In the genomic region with DNA sequence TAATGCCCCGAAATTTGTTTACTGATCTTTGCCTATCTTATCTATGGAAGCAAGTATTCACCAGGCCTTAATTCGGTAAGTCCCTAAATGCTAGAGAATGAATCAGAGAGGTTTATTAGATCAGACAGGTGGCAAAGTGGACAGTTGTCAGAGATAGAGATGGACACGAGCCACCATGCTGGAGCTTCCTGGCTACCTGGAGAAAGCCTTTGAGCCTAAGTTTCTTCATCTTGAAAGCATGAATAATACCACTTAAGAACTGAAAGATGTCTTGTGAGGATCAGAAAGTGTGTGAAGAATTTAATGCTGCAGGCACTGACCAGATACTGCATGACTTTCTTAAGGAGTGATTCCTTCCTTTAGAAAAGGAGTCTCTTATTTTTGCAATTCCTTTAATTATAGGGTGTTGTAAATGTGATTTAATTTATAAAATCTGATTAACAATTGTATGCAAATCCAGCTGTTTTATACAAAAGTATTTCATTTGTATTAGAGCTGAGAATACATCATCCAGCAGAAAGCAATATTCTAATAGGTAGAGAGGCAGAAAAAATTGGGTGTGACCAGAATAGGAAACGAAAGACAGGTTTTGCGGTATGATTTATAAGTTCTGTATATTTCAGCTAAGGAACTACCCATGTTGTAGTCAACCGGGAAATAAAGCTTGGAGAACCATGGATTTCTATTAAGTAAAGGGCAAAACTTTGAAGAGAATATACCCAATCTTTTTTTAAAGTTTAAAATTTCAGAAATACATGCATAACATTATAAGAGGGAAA, we compare ENCODE assay signal across 10 cellular contexts.
"Had no signal": no experiment of that assay in that cellular context is flagged by ENCODE, and none has a peak within 500 bp of the region (broad histone marks: within the 10 kb centered on the region; RNA-seq: fewer than 3 reads in every experiment).

No MANE protein-coding gene starts in this region.

- H3K27ac ChIP-seq: hepatocyte, parathyroid adenoma, transverse colon had no signal

- H3K4me1 Mint-ChIP-seq: brain had no signal

- DNase-seq: activated naive CD4-positive, alpha-beta T cell treated with Interleukin-2 at 50 U/mL for 16 hours; amygdala; retina; transverse colon had no signal

- H3K27ac Mint-ChIP-seq: activated T-helper 1 cell treated with anti-CD3 and anti-CD28 coated beads, Interleukin-12 subunit alpha, Interleukin-12 subunit beta, Interleukin-2, Interleukin-4 antibody, amounts not matched to agents 30 ng/mL and 10 ng/mL and 1 ng/mL, durations not matched to agents 14 hours and 24 hours and 36 hours; dendritic cell treated with granulocyte-macrophage colony-stimulating factor and Interleukin-4, amounts not matched to agents 40 ng/mL and 50 ng/mL, for 4 days had no signal

- H3K4me1 ChIP-seq: parathyroid adenoma, transverse colon had no signal

- H3K4me3 Mint-ChIP-seq: activated T-helper 1 cell treated with anti-CD3 and anti-CD28 coated beads, Interleukin-12 subunit alpha, Interleukin-12 subunit beta, Interleukin-2, Interleukin-4 antibody, amounts not matched to agents 30 ng/mL and 10 ng/mL and 1 ng/mL, durations not matched to agents 14 hours and 24 hours and 36 hours; brain; central memory CD8-positive, alpha-beta T cell; dendritic cell treated with granulocyte-macrophage colony-stimulating factor and Interleukin-4, amounts not matched to agents 40 ng/mL and 50 ng/mL, for 4 days had no signal

- H3K27me3 ChIP-seq: hepatocyte, transverse colon had no signal

- H3K9me3 ChIP-seq: transverse colon had no signal

- H3K4me3 ChIP-seq: hepatocyte, transverse colon had no signal

- H3K9me3 Mint-ChIP-seq: activated T-helper 1 cell treated with anti-CD3 and anti-CD28 coated beads, Interleukin-12 subunit alpha, Interleukin-12 subunit beta, Interleukin-2, Interleukin-4 antibody, amounts not matched to agents 30 ng/mL and 10 ng/mL and 1 ng/mL, durations not matched to agents 14 hours and 24 hours and 36 hours; brain; central memory CD8-positive, alpha-beta T cell; dendritic cell treated with granulocyte-macrophage colony-stimulating factor and Interleukin-4, amounts not matched to agents 40 ng/mL and 50 ng/mL, for 4 days had no signal

- H3K27me3 Mint-ChIP-seq: brain; central memory CD8-positive, alpha-beta T cell; dendritic cell treated with granulocyte-macrophage colony-stimulating factor and Interleukin-4, amounts not matched to agents 40 ng/mL and 50 ng/mL, for 4 days had no signal

- H3K9ac ChIP-seq: parathyroid adenoma had no signal
